In the genomic region with DNA sequence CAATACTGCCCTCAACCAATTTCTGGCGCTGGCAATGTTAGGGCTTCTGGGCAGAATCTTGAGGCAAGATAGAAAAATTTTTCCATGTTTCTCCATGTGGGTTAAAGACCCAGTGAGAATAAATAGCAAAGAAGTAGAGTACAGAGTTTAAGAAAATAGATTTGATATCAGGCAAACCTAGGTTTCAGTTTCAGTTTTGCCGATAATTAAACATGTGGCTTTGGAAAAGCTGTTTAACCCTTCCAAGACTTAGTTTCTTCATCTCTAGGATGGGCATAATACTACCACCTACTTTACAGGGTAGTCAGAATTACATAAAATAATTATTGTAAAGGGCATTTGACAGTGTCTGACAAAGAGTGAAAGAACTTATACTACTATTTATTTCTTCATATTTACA, we compare ENCODE assay signal across 11 cellular contexts. TPM values are rescaled to one million over a fixed set of nuclear protein-coding genes. Genes with fewer than 3 reads are reported as not detected.
A peak's percentile ranks its signal among the peaks of the same experiment; 100 is the strongest.
DNase-seq lines count a peak whose midpoint lies in the region; ATAC-seq, FAIRE-seq and TF ChIP-seq lines count a peak whose summit lies in the region.
"Had no signal": no experiment of that assay in that cellular context is flagged by ENCODE, and none has a peak within 500 bp of the region (broad histone marks: within the 10 kb centered on the region; RNA-seq: fewer than 3 reads in every experiment).

No MANE protein-coding gene starts in this region.

- TF ChIP-seq POLR2A in GM12892 (IDR thresholded peaks at IDR 0.05; ENCODE audit: low read depth, low read length) = no peak

- no peak overlapping the region for H3K4me3 ChIP-seq in PC-3 (ENCODE audit: low read length)
- peak overlapping the region; percentile 41 for H3K4me3 ChIP-seq in osteoblast (ENCODE audit: insufficient read depth, low read length)
- H3K4me3 ChIP-seq: pancreas had no signal

- H3K4me2 ChIP-seq in PC-3 (ENCODE audit: low read length) = peak overlapping the region; percentile 20
- H3K4me2 ChIP-seq in osteoblast (ENCODE audit: insufficient read depth, low read length) = peak overlapping the region; percentile 71

- DNase-seq in GM12892 (ENCODE audit: insufficient read length) = no peak
- DNase-seq in PC-3 = no peak
- DNase-seq in dermis blood vessel endothelial cell = peak; percentile 4
- no peak for DNase-seq in osteoblast (ENCODE audit: insufficient read length, low spot score, missing footprints)
- DNase-seq in DMS153 treated with DMSO at 0.1 percent for 48 hours (lab: John Stamatoyannopoulos, UW; ENCODE audit: unreplicated experiment) = no peak
- DNase-seq in chondrocyte (ENCODE audit: low spot score) = no peak
- DNase-seq in mesenteric fat pad (ENCODE audit: low spot score) = no peak
- DNase-seq: adrenal gland, NCI-H1048, pancreas had no signal

- CTCF ChIA-PET in PC-3 (lab: Charles Lee) = interaction anchor here (0.6 kb wide), 1 partner anchor 239 kb away, joined by 3 read pairs; no protein-coding TSS in a partner anchor

- no peak overlapping the region for H3K27ac Mint-ChIP-seq in chondrocyte (ENCODE audit: unreplicated experiment)

- H3K36me3 Mint-ChIP-seq in chondrocyte (ENCODE audit: low read depth) = peaks cover 2% of the 10 kb centered on the region

- H2AFZ ChIP-seq in PC-3 (ENCODE audit: low read length) (no peak overlapping the region), osteoblast (ENCODE audit: low read length) (peak overlapping the region; percentile 10)

- no peaks in the 10 kb centered on the region for H3F3A ChIP-seq in PC-3 (ENCODE audit: low read length, unreplicated experiment)

- peaks cover 8% of the 10 kb centered on the region for H3K27me3 Mint-ChIP-seq in chondrocyte (ENCODE audit: low read depth)

- H3K79me2 ChIP-seq in PC-3 (ENCODE audit: low read length) = no peaks in the 10 kb centered on the region
- no peaks in the 10 kb centered on the region for H3K79me2 ChIP-seq in osteoblast (ENCODE audit: insufficient read depth, low read length)

- H3K36me3 ChIP-seq in PC-3 (ENCODE audit: low read depth, low read length) (no peaks in the 10 kb centered on the region), osteoblast (ENCODE audit: insufficient read depth, low read length) (no peaks in the 10 kb centered on the region)
- H3K36me3 ChIP-seq: adrenal gland, pancreas had no signal

- POLR2A ChIA-PET in PC-3 (lab: Charles Lee; ENCODE audit: unreplicated experiment) = no interaction called here

- no peak overlapping the region for H3K4me3 Mint-ChIP-seq in chondrocyte (ENCODE audit: unreplicated experiment)

- H3K27ac ChIP-seq in PC-3 (ENCODE audit: low read length) = no peak overlapping the region
- peak overlapping the region; percentile 15 for H3K27ac ChIP-seq in osteoblast (ENCODE audit: low read depth, low read length)
- H3K27ac ChIP-seq: adrenal gland, pancreas had no signal

- H3K9me2 ChIP-seq in PC-3 (replicated peaks; ENCODE audit: low read length) = 0 out of 2 replicates have a peak, but pooled peaks cover 3% of the 10 kb centered on the region

- intact Hi-C loops in PC-3 (cut with micrococcal nuclease) = no loop called here

- H3K4me1 ChIP-seq in PC-3 (ENCODE audit: insufficient read depth, low read length) (peaks cover 8% of the 10 kb centered on the region; the same call in 1 of the 2 replicates), osteoblast (ENCODE audit: insufficient read depth, low read length) (peaks cover 8% of the 10 kb centered on the region)
- H3K4me1 ChIP-seq: adrenal gland, pancreas had no signal

- TF ChIP-seq CTCF in PC-3 (conservative IDR thresholded peaks at IDR 0.05; ENCODE audit: low read depth, low read length) (no peak), osteoblast (IDR thresholded peaks at IDR 0.05; ENCODE audit: extremely low read depth, low read depth, low read length) (no peak), chondrocyte (IDR thresholded peaks at IDR 0.05) (no peak)

- BruUV-seq in PC-3 (replicated peaks; lab: Mats Ljungman, UMichigan) = no TSS peak

- H4K20me1 ChIP-seq in PC-3 (ENCODE audit: low read length) (no peaks in the 10 kb centered on the region), osteoblast (ENCODE audit: insufficient read depth, low read length) (no peaks in the 10 kb centered on the region)

- H3K9me3 Mint-ChIP-seq in chondrocyte (ENCODE audit: low read depth) = peaks cover 21% of the 10 kb centered on the region

- no peaks in the 10 kb centered on the region for H3K9me3 ChIP-seq in PC-3 (ENCODE audit: low read length)
- no peaks in the 10 kb centered on the region for H3K9me3 ChIP-seq in osteoblast (ENCODE audit: low read depth, low read length)
- H3K9me3 ChIP-seq: adrenal gland, pancreas had no signal

- peak; percentile 51 for FAIRE-seq in GM12892 (lab: Jason Lieb, UNC)
- FAIRE-seq: pancreas, TTC549 had no signal

- no peak overlapping the region for H3K9ac ChIP-seq in PC-3 (ENCODE audit: low read length)

- H3K4me1 Mint-ChIP-seq in chondrocyte (ENCODE audit: low read depth) = peaks cover 3% of the 10 kb centered on the region

- no peak for ATAC-seq in PC-3

- H3K27me3 ChIP-seq in PC-3 (ENCODE audit: low read length) (no peaks in the 10 kb centered on the region), osteoblast (ENCODE audit: insufficient read depth, low read length) (no peaks in the 10 kb centered on the region)
- H3K27me3 ChIP-seq: adrenal gland, pancreas had no signal

RNA-seq across cellular contexts. Expression of a gene that starts 52.6 kb away (rescaled TPM):
- polyA plus RNA-seq in GM12892 (2012; ENCODE audit: missing spikeins) = 33.5 TPM
- total RNA-seq in PC-3 (2014; rRNA removed) = 42.4 and 42.7 TPM in 2 replicates
- 9.8 and 11.7 TPM in 2 replicates for total RNA-seq in dermis blood vessel endothelial cell
- total RNA-seq in osteoblast = 86.3 and 99.2 TPM in 2 replicates
- total RNA-seq in chondrocyte = 89.7 to 136 TPM (median 96.1 TPM) in 3 replicates
- total RNA-seq in mesenteric fat pad = 23.7 TPM
